Comparison of ENCODE assay signal across 7 cellular contexts in genomic region chr6:113070681-113071080, GRCh38.
A peak's percentile ranks its signal among the peaks of the same experiment; 100 is the strongest.
DNase-seq lines count a peak whose midpoint lies in the region; ATAC-seq and TF ChIP-seq lines count a peak whose summit lies in the region.
"Not testable (repeated sequence)": the region's sequence is repeated elsewhere in the genome, so short reads cannot be mapped to it uniquely, and the experiment has no call there.

No MANE protein-coding gene starts in this region.

- H3K4me3 ChIP-seq in IMR-90 (ENCODE audit: insufficient read depth, low read depth, low read length); SK-N-SH (ENCODE audit: low read depth in 2 of 2, low read length in 1 of 2); mammary epithelial cell (replicated peaks in 1 of 3; ENCODE audit: insufficient read depth in 1 of 3, low read depth in 2 of 3, low read length in 3 of 3): not testable (repeated sequence)

- H3K56ac ChIP-seq in IMR-90 (ENCODE audit: extremely low read depth, insufficient read depth, low read length): not testable (repeated sequence)

- H2AK5ac ChIP-seq in IMR-90 (ENCODE audit: low read depth, low read length): peak overlapping the region; percentile 33; the same call in 1 of the 2 replicates

- H3F3A ChIP-seq in SK-N-SH (replicated peaks; ENCODE audit: insufficient read depth): peaks cover 36% of the 10 kb centered on the region

- in situ Hi-C loops in IMR-90 (cut with MboI; ENCODE audit: low sequenced_read_pairs); mammary epithelial cell (cut with MboI; ENCODE audit: low sequenced_read_pairs in 2 of 2): not testable (repeated sequence)

- H3K27me3 ChIP-seq in IMR-90 (ENCODE audit: control insufficient read depth, insufficient read depth, low read length); SK-N-SH (ENCODE audit: insufficient read depth); mammary epithelial cell (ENCODE audit: insufficient read depth, low read length): not testable (repeated sequence)

- H4K20me1 ChIP-seq in IMR-90 (ENCODE audit: insufficient read depth, low read length); SK-N-SH (ENCODE audit: insufficient read depth); mammary epithelial cell (ENCODE audit: insufficient read depth, low read length): not testable (repeated sequence)

- DNase-seq in EL: peak; percentile 30
- DNase-seq in IMR-90, SK-N-SH: not testable (repeated sequence)
- peak; percentile 28 for DNase-seq in NCI-H226
- DNase-seq in mammary epithelial cell: peak; percentile 29
- peak; percentile 28 for DNase-seq in glomerular visceral epithelial cell (ENCODE audit: extremely low spot score)
- DNase-seq in renal cortical epithelial cell (ENCODE audit: low read depth): peak; percentile 9

- not testable (repeated sequence) for BruUV-seq in IMR-90 (replicated peaks; lab: Mats Ljungman, UMichigan); mammary epithelial cell (replicated peaks; lab: Mats Ljungman, UMichigan)

- not testable (repeated sequence) for H3K9me1 ChIP-seq in IMR-90 (ENCODE audit: insufficient read depth, low read length)

- H2BK5ac ChIP-seq in IMR-90 (ENCODE audit: low read depth, low read length, poor library complexity, severe bottlenecking): not testable (repeated sequence)

- POLR2A ChIA-PET in IMR-90 (lab: Charles Lee; ENCODE audit: unreplicated experiment); SK-N-SH (lab: Yijun Ruan, JAX): not testable (repeated sequence)

- not testable (repeated sequence) for H3K9ac ChIP-seq in IMR-90 (ENCODE audit: low read depth, low read length); SK-N-SH; mammary epithelial cell (ENCODE audit: insufficient read depth, low read length)

- H2BK120ac ChIP-seq in IMR-90 (ENCODE audit: low read depth, low read length): not testable (repeated sequence)

- not testable (repeated sequence) for H2AFZ ChIP-seq in IMR-90 (replicated peaks; ENCODE audit: low read length, poor library complexity); SK-N-SH (ENCODE audit: low read depth); mammary epithelial cell (ENCODE audit: low read depth, low read length)

- H3K23ac ChIP-seq in IMR-90 (ENCODE audit: low read depth, low read length): not testable (repeated sequence)

- ATAC-seq in IMR-90 (ENCODE audit: low read depth): not testable (repeated sequence)

- H3K9me3 ChIP-seq in IMR-90 (ENCODE audit: control insufficient read depth, insufficient read depth, low read length); SK-N-SH; mammary epithelial cell (replicated peaks; ENCODE audit: insufficient read depth, low read length): not testable (repeated sequence)

- not testable (repeated sequence) for H3K4me1 ChIP-seq in IMR-90 (ENCODE audit: control insufficient read depth, insufficient read depth, low read length); mammary epithelial cell (ENCODE audit: insufficient read depth, low read length)
- H3K4me1 ChIP-seq in SK-N-SH (ENCODE audit: control insufficient read depth in 1 of 2, insufficient read depth in 2 of 2, low read depth in 1 of 2, low read length in 1 of 2): peaks cover 5 to 45% of the 10 kb centered on the region in 2 experiments; a peak in 3 of 4 replicates

- no CpG with 5 or more reads among the region's 3 CpGs for WGBS in IMR-90 (ENCODE audit: extremely low coverage in 2 of 2, insufficient read length in 1 of 2), 2 experiments
- 66% methylated on average over 3 of the region's 3 CpGs for WGBS in SK-N-SH (ENCODE audit: low lambda C conversion rate)
- 89% methylated on average over 3 of the region's 3 CpGs for WGBS in mammary epithelial cell (ENCODE audit: low coverage, missing lambda C conversion rate)

- CTCF ChIA-PET in IMR-90 (lab: Yijun Ruan, JAX); SK-N-SH (lab: Yijun Ruan, JAX); mammary epithelial cell (lab: Charles Lee; ENCODE audit: low non-redundant PET): not testable (repeated sequence)

- H3K4me2 ChIP-seq in IMR-90 (ENCODE audit: low read depth, low read length); SK-N-SH; mammary epithelial cell (ENCODE audit: insufficient read depth, low read depth, low read length): not testable (repeated sequence)

- not testable (repeated sequence) for H3K79me1 ChIP-seq in IMR-90 (ENCODE audit: low read depth in 1 of 2, low read length in 2 of 2)

- not testable (repeated sequence) for H3K9me2 ChIP-seq in SK-N-SH

- not testable (repeated sequence) for TF ChIP-seq CTCF in IMR-90 (conservative IDR thresholded peaks at IDR 0.05; ENCODE audit: low read depth, low read length); SK-N-SH (IDR thresholded peaks at IDR 0.05); mammary epithelial cell (conservative IDR thresholded peaks at IDR 0.05 in 1 of 2, IDR thresholded peaks at IDR 0.05 in 1 of 2; ENCODE audit: extremely low read depth in 1 of 2, insufficient read depth in 1 of 2, low read depth in 1 of 2, low read length in 2 of 2)

- H3K18ac ChIP-seq in IMR-90 (ENCODE audit: low read depth, low read length): not testable (repeated sequence)

- not testable (repeated sequence) for H2BK15ac ChIP-seq in IMR-90 (ENCODE audit: low read depth, low read length)

- peak overlapping the region; percentile 49; the same call in 1 of the 2 replicates for H2BK20ac ChIP-seq in IMR-90 (ENCODE audit: low read depth, low read length)

- H3K79me2 ChIP-seq in SK-N-SH (ENCODE audit: insufficient read depth); mammary epithelial cell (ENCODE audit: insufficient read depth, low read length): not testable (repeated sequence)

- H3K27ac ChIP-seq in IMR-90 (ENCODE audit: insufficient read depth, low read length); mammary epithelial cell (ENCODE audit: insufficient read depth, low read depth, low read length): not testable (repeated sequence)
- H3K27ac ChIP-seq in SK-N-SH (ENCODE audit: low read depth in 2 of 2, low read length in 1 of 2): 0 out of 4 replicates have a peak overlapping the region, but pooled peaks of 1 of the 2 experiments have one; percentile 10

- TF ChIP-seq POLR2A in IMR-90 (IDR thresholded peaks at IDR 0.05; ENCODE audit: low read depth, low read length): not testable (repeated sequence)

- H3K36me3 ChIP-seq in IMR-90 (ENCODE audit: control insufficient read depth, insufficient read depth, low read length); SK-N-SH (replicated peaks in 1 of 2; ENCODE audit: control insufficient read depth in 1 of 2, insufficient read depth in 2 of 2, low read length in 1 of 2); mammary epithelial cell (ENCODE audit: insufficient read depth, low read length): not testable (repeated sequence)

- TF ChIP-seq RAD21 in IMR-90 (IDR thresholded peaks at IDR 0.05; ENCODE audit: low read length); SK-N-SH (IDR thresholded peaks at IDR 0.05; ENCODE audit: low read length): not testable (repeated sequence)

- H3K4ac ChIP-seq in IMR-90 (ENCODE audit: low read depth, low read length): peak overlapping the region; percentile 16; the same call in 1 of the 2 replicates

- not testable (repeated sequence) for H4K8ac ChIP-seq in IMR-90 (ENCODE audit: low read depth in 2 of 2, low read length in 2 of 2)

- H3K14ac ChIP-seq in IMR-90 (replicated peaks; ENCODE audit: low read depth, low read length): not testable (repeated sequence)

- not testable (repeated sequence) for TF ChIP-seq EP300 in SK-N-SH (IDR thresholded peaks at IDR 0.05; ENCODE audit: borderline replicate concordance in 1 of 2, low read depth in 1 of 2, low read length in 1 of 2)

- H4K91ac ChIP-seq in IMR-90 (ENCODE audit: insufficient read depth, low read depth, low read length): not testable (repeated sequence)

- intact Hi-C loops in IMR-90 (cut with micrococcal nuclease); mammary epithelial cell (cut with micrococcal nuclease): not testable (repeated sequence)

- dilution Hi-C loops in IMR-90 (cut with HindIII; ENCODE audit: low sequenced_read_pairs, unreplicated experiment); mammary epithelial cell (cut with HindIII; ENCODE audit: low sequenced_read_pairs): not testable (repeated sequence)

- not testable (repeated sequence) for H2AK9ac ChIP-seq in IMR-90 (replicated peaks; ENCODE audit: low read depth, low read length, poor library complexity)

- not testable (repeated sequence) for H4K5ac ChIP-seq in IMR-90 (ENCODE audit: low read depth, low read length)

TF ChIP-seq in SK-N-SH, 30 proteins besides CTCF, POLR2A, EP300 and RAD21:
- TF ChIP-seq PBX3 (IDR thresholded peaks at IDR 0.05) (0 out of 2 replicates have a peak, but pooled peaks have one; percentile 17), JUND (IDR thresholded peaks at IDR 0.05) (0 out of 2 replicates have a peak, but pooled peaks have one; percentile 8), TCF12 (IDR thresholded peaks at IDR 0.05) (peak; percentile 11; the same call in 1 of the 2 replicates)
TF ChIP-seq in SK-N-SH: peak in this region for 3; not testable (repeated sequence) for 27.
